ENCODE assay signal across 8 cellular contexts in the genomic region with DNA sequence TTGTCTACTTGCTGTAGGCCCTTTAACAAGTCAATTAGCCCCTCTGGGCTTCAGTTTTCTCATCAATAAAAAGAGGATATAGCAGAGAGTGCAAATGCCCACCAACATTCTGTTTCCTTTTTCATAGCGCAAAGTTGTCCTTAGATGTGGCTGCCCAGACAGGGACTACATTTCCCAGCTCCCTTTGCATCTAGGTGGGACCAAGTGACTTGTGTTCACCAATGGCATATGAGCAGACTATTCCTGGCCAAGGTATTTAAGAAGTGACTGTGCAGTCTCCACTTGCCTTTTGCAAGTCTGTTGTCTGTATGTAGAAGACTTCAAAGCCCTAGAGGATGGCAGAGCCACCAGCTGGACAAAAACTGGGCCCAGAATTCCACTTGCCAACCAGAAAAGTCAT. TPM values are rescaled to one million over a fixed set of nuclear protein-coding genes. Genes with fewer than 3 reads are reported as not detected.
DNase-seq lines count a peak whose midpoint lies in the region; ATAC-seq and TF ChIP-seq lines count a peak whose summit lies in the region.

No MANE protein-coding gene starts in this region.

- no peaks in the 10 kb centered on the region for H3K36me3 ChIP-seq in OCI-LY7 (ENCODE audit: insufficient read depth, low read length)

- H3K27ac ChIP-seq in OCI-LY7 (ENCODE audit: low read depth, low read length, poor library complexity, severe bottlenecking) = no peak overlapping the region

- DNase-seq in A172 (ENCODE audit: low spot score) = peak; percentile 28
- DNase-seq in OCI-LY7 (ENCODE audit: low spot score) = peak; percentile 76
- DNase-seq in fibroblast of villous mesenchyme (ENCODE audit: low read depth) = peak; percentile 8
- DNase-seq in globus pallidus (ENCODE audit: low spot score) = no peak

- H4K20me1 ChIP-seq in OCI-LY7 (ENCODE audit: insufficient read depth, low read length) = no peaks in the 10 kb centered on the region

- H2AFZ ChIP-seq in OCI-LY7 (ENCODE audit: low read length) = peak overlapping the region; percentile 43; the same call in 1 of the 2 replicates

- peak; percentile 52 for ATAC-seq in GM18511 (IDR thresholded peaks at IDR 0.05; ENCODE audit: unreplicated experiment)
- no peak for ATAC-seq in GM21447 (IDR thresholded peaks at IDR 0.05; ENCODE audit: unreplicated experiment)
- ATAC-seq in HG03469 (IDR thresholded peaks at IDR 0.05; ENCODE audit: unreplicated experiment) = no peak
- no peak for ATAC-seq in GM21737 (IDR thresholded peaks at IDR 0.05; ENCODE audit: unreplicated experiment)

- H3K4me3 ChIP-seq in OCI-LY7 (ENCODE audit: low read depth, low read length, poor library complexity, severe bottlenecking) (no peak overlapping the region), fibroblast of villous mesenchyme (ENCODE audit: low read depth, low read length) (no peak overlapping the region)

- BruUV-seq in OCI-LY7 (replicated peaks; lab: Mats Ljungman, UMichigan) = no TSS peak

- H3K9me3 ChIP-seq in OCI-LY7 (ENCODE audit: low read length) = no peaks in the 10 kb centered on the region

- H3K4me2 ChIP-seq in OCI-LY7 (ENCODE audit: low read length) = peak overlapping the region; percentile 15; the same call in 1 of the 2 replicates

- H3K4me1 ChIP-seq in OCI-LY7 (ENCODE audit: insufficient read depth, low read length, poor library complexity, severe bottlenecking) = peaks cover 21% of the 10 kb centered on the region

- intact Hi-C loops in OCI-LY7 (cut with micrococcal nuclease; ENCODE audit: unreplicated experiment) = no loop called here

- CTCF ChIA-PET in OCI-LY7 (lab: Charles Lee; ENCODE audit: unreplicated experiment) = no interaction called here

- POLR2A ChIA-PET in OCI-LY7 (lab: Charles Lee) = interaction anchor here (0.8 to 2.0 kb wide), 4 partner anchors 10 to 48 kb away, joined by 3 to 18 read pairs (median 4); no protein-coding TSS in a partner anchor

- no peak for TF ChIP-seq CTCF in OCI-LY7 (conservative IDR thresholded peaks at IDR 0.05; ENCODE audit: low read length)
- TF ChIP-seq CTCF in fibroblast of villous mesenchyme (IDR thresholded peaks at IDR 0.05; ENCODE audit: insufficient read depth, low read depth, low read length) = no peak

- no peaks in the 10 kb centered on the region for H3K79me2 ChIP-seq in OCI-LY7 (ENCODE audit: insufficient read depth, low read depth, low read length)

- H3K9me2 ChIP-seq in OCI-LY7 (ENCODE audit: insufficient read depth, low read length) = no peaks in the 10 kb centered on the region

RNA-seq across cellular contexts. Expression of a gene that starts 59.7 kb away (rescaled TPM):
- total RNA-seq in A172 (2014; rRNA removed; shearing (Covaris generic)) = not detected in 2 replicates
- not detected in 2 replicates for total RNA-seq in OCI-LY7 (2014; rRNA removed; shearing (Covaris generic))
- total RNA-seq in OCI-LY7 (2022) = not detected in 2 replicates
- not detected in 2 replicates for total RNA-seq in fibroblast of villous mesenchyme
